8 cellular contexts compared by ENCODE assay signal in genomic region chr22:28884754-28885375, GRCh38. TPM values are rescaled to one million over a fixed set of nuclear protein-coding genes. Genes with fewer than 3 reads are reported as not detected.
DNase-seq lines count a peak whose midpoint lies in the region; ATAC-seq and TF ChIP-seq lines count a peak whose summit lies in the region.

No MANE protein-coding gene starts in this region.

- H2BK5ac ChIP-seq in trophoblast cell (ENCODE audit: low read depth, low read length, poor library complexity), result no peak overlapping the region

- H2BK12ac ChIP-seq in trophoblast cell (ENCODE audit: low read length), result no peak overlapping the region

- peak overlapping the region; percentile 45 to 72 (median 65) for H3K4me3 ChIP-seq in Peyer's patch
- H3K4me3 ChIP-seq in esophagus squamous epithelium, result peak overlapping the region; percentile 51 to 80 (median 68)
- peak overlapping the region; percentile 93 for H3K4me3 ChIP-seq in trophoblast cell (ENCODE audit: low read depth, low read length)

- H3K4me1 ChIP-seq in Peyer's patch, result peaks cover 0 to 23% (median 6%) of the 10 kb centered on the region in 4 donors
- H3K4me1 ChIP-seq in esophagus squamous epithelium, result peaks cover 14 to 54% (median 23%) of the 10 kb centered on the region in 3 donors
- peaks cover 4 to 10% of the 10 kb centered on the region in 2 experiments for H3K4me1 ChIP-seq in trophoblast cell (ENCODE audit: control insufficient read depth in 1 of 2, insufficient read depth in 2 of 2, low read length in 2 of 2)

- H2BK120ac ChIP-seq in trophoblast cell (ENCODE audit: insufficient read depth, low read length, poor library complexity), result no peak overlapping the region

- ATAC-seq in GM19023 (IDR thresholded peaks at IDR 0.05; ENCODE audit: unreplicated experiment), result no peak

- H3K79me2 ChIP-seq in trophoblast cell (ENCODE audit: control insufficient read depth, insufficient read depth, low read length, poor library complexity), result peaks cover 9% of the 10 kb centered on the region

- no peak overlapping the region for H2AFZ ChIP-seq in trophoblast cell (ENCODE audit: insufficient read depth, low read length, poor library complexity)

- H3K27ac ChIP-seq in Peyer's patch, result no peak overlapping the region
- H3K27ac ChIP-seq in esophagus squamous epithelium, result peak overlapping the region in 3 of 4 donors; percentile 24 to 91 (median 82)
- H3K27ac ChIP-seq in trophoblast cell (ENCODE audit: low read depth, low read length), result no peak overlapping the region

- H3K27me3 ChIP-seq in Peyer's patch (no peaks in the 10 kb centered on the region), esophagus squamous epithelium (no peaks in the 10 kb centered on the region), trophoblast cell (ENCODE audit: insufficient read depth, low read length) (no peaks in the 10 kb centered on the region)

- H3K9me3 ChIP-seq in Peyer's patch, result no peaks in the 10 kb centered on the region
- H3K9me3 ChIP-seq in esophagus squamous epithelium, result no peaks in the 10 kb centered on the region
- H3K9me3 ChIP-seq in trophoblast cell (ENCODE audit: insufficient read depth, low read depth, low read length), result peaks cover 2% of the 10 kb centered on the region

- no peak overlapping the region for H4K91ac ChIP-seq in trophoblast cell (ENCODE audit: low read depth, low read length)

- H3K18ac ChIP-seq in trophoblast cell (ENCODE audit: low read length), result peak overlapping the region; percentile 5

- WGBS in esophagus squamous epithelium, 2 donors, result 30 to 46% methylated on average over 15 to 17 of the region's 19 CpGs
- WGBS in trophoblast cell (ENCODE audit: extremely low coverage, insufficient coverage, insufficient read length), result no CpG with 5 or more reads among the region's 19 CpGs

- H3K23ac ChIP-seq in trophoblast cell (ENCODE audit: low read length), result no peak overlapping the region

- peak overlapping the region; percentile 12 for H3K14ac ChIP-seq in trophoblast cell (ENCODE audit: low read length)

- H3K9ac ChIP-seq in trophoblast cell (ENCODE audit: low read length), result no peak overlapping the region

- peak overlapping the region; percentile 91 for H3K4me2 ChIP-seq in trophoblast cell (ENCODE audit: low read length)

- H3K79me1 ChIP-seq in trophoblast cell (ENCODE audit: low read length), result peaks cover 6% of the 10 kb centered on the region

- DNase-seq in ELR (ENCODE audit: low read depth), result peak; percentile 29
- no peak for DNase-seq in Peyer's patch
- DNase-seq in esophagus squamous epithelium (lab: John Stamatoyannopoulos, UW), result no peak
- peak in 1 of 2 donors; percentile 7 for DNase-seq in trophoblast cell
- no peak for DNase-seq in GM10266 (ENCODE audit: extremely low spot score)
- no peak for DNase-seq in MV-4-11 (lab: John Stamatoyannopoulos, UW)
- DNase-seq in middle frontal gyrus (ENCODE audit: extremely low spot score, low spot score), result no peak

- H3K36me3 ChIP-seq in Peyer's patch (no peaks in the 10 kb centered on the region), esophagus squamous epithelium (no peaks in the 10 kb centered on the region), trophoblast cell (ENCODE audit: control insufficient read depth in 1 of 2, insufficient read depth in 2 of 2, low read length in 2 of 2) (no peaks in the 10 kb centered on the region)

- intact Hi-C loops in esophagus squamous epithelium (cut with DNase I), result no loop called here

- no peak for TF ChIP-seq CTCF in Peyer's patch (IDR thresholded peaks at IDR 0.05)
- TF ChIP-seq CTCF in esophagus squamous epithelium (IDR thresholded peaks at IDR 0.05), result no peak
- TF ChIP-seq CTCF in GM10266 (IDR thresholded peaks at IDR 0.05; ENCODE audit: control insufficient read depth, insufficient read depth, low read depth, missing control alignments), result no peak

- no peak overlapping the region for H4K12ac ChIP-seq in trophoblast cell (ENCODE audit: low read depth, low read length)

- TF ChIP-seq POLR2A in Peyer's patch (IDR thresholded peaks at IDR 0.05) (no peak), esophagus squamous epithelium (IDR thresholded peaks at IDR 0.05) (no peak)

- no peak overlapping the region for H4K8ac ChIP-seq in trophoblast cell (ENCODE audit: low read depth, low read length)

- H2AK5ac ChIP-seq in trophoblast cell (ENCODE audit: low read length), result no peak overlapping the region

- H3K4ac ChIP-seq in trophoblast cell (ENCODE audit: low read depth, low read length), result no peak overlapping the region

RNA-seq across cellular contexts. Expression of gene ZNRF3, which starts 1.5 kb away (rescaled TPM):
- 10 to 100 TPM in 1 of 4 donors, 1 to 10 TPM in 3; 5.8 to 17.6 (median 8.0) TPM for total RNA-seq in Peyer's patch
- total RNA-seq in esophagus squamous epithelium, result 10 to 100 TPM in 1 of 4 donors, 1 to 10 TPM in 3; 6.6 to 10.9 (median 7.2) TPM
- 13.0 and 13.6 TPM in 2 replicates for polyA plus RNA-seq in trophoblast cell (2013)

Comparison
In these comparisons a context has a peak if more than half of its experiments do, and no peak if none do; other contexts are left out.
1. H3K27ac ChIP-seq: peak in esophagus squamous epithelium (3 of 4); none in Peyer's patch (0 of 4) and trophoblast cell (single experiment).
2. Peak in every context shown above with its lines, with median percentiles within 50 percentile points of each other: H3K4me3 ChIP-seq.